34 cellular contexts compared by ENCODE assay signal in the genomic region with DNA sequence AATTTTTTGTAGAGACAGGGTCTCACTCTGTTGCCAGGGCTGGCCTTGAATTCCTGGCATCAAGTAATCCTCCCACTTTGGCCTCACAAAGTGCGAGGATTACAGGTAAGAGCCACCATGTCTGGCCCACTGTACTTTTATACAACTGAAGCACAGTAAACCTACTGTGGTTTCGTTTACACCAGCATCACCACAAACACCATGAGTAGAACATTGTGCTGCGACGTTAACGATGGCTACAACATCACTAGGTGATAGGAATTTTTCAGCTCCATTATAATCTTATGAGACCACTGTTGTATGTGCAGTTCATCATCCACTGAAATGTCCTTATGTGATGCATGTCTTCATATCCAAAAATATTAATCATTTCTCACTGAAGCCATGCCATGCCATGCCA.
"Had no signal": no experiment of that assay in that cellular context is flagged by ENCODE, and none has a peak within 500 bp of the region (broad histone marks: within the 10 kb centered on the region; RNA-seq: fewer than 3 reads in every experiment).

No MANE protein-coding gene starts in this region.

- H3K27ac ChIP-seq: adrenal gland, body of pancreas, brain microvascular endothelial cell, breast epithelium, VCaP had no signal

- H3K27ac Mint-ChIP-seq: activated B cell treated with CpG ODN at 0.5 μM for 24 hours; activated CD4-positive, alpha-beta memory T cell treated with anti-CD3 and anti-CD28 coated beads for 36 hours; activated CD4-positive, alpha-beta T cell treated with anti-CD3 and anti-CD28 coated beads, Interleukin-2, amount 10 ng/mL, durations not matched to agents 24 days and 14 days; activated CD8-positive, alpha-beta T cell treated with anti-CD3 and anti-CD28 coated beads for 36 hours; activated naive CD4-positive, alpha-beta T cell treated with anti-CD3 and anti-CD28 coated beads for 36 hours; activated naive CD4-positive, alpha-beta T cell treated with anti-CD3 and anti-CD28 coated beads, Interleukin-2, amount 50 U/mL, for 72 hours; activated naive CD8-positive, alpha-beta T cell treated with anti-CD3 and anti-CD28 coated beads for 36 hours; activated T-cell treated with anti-CD3 and anti-CD28 coated beads, Interleukin-2, amount 50 U/mL, for 72 hours; activated T-helper 1 cell treated with anti-CD3 and anti-CD28 coated beads, Interleukin-12 subunit alpha, Interleukin-12 subunit beta, Interleukin-2, Interleukin-4 antibody, amounts not matched to agents 30 ng/mL and 10 ng/mL and 1 ng/mL, durations not matched to agents 14 hours and 24 hours and 36 hours; T-helper 1 cell treated with Interleukin-12 subunit alpha and Interleukin-12 subunit beta and Interleukin-4 antibody, amounts not matched to agents 30 μg/mL and 1 μg/mL, for 36 hours; T-helper 2 cell treated with Interferon-gamma antibody and Interleukin-4, amounts not matched to agents 5 μg/mL and 100 μg/mL, for 36 hours had no signal

- H3K9me3 ChIP-seq: adrenal gland, body of pancreas, breast epithelium had no signal

- H3K27me3 ChIP-seq: adrenal gland, body of pancreas, brain microvascular endothelial cell, breast epithelium had no signal

- FAIRE-seq: TTC549 had no signal

- H3K9me3 Mint-ChIP-seq: activated B cell treated with CpG ODN at 0.5 μM for 24 hours; activated CD4-positive, alpha-beta memory T cell treated with anti-CD3 and anti-CD28 coated beads for 36 hours; activated CD4-positive, alpha-beta T cell treated with anti-CD3 and anti-CD28 coated beads, Interleukin-2, amount 10 ng/mL, durations not matched to agents 24 days and 14 days; activated T-cell treated with anti-CD3 and anti-CD28 coated beads, Interleukin-2, amount 50 U/mL, for 4 hours; activated T-helper 1 cell treated with anti-CD3 and anti-CD28 coated beads, Interleukin-12 subunit alpha, Interleukin-12 subunit beta, Interleukin-2, Interleukin-4 antibody, amounts not matched to agents 30 ng/mL and 10 ng/mL and 1 ng/mL, durations not matched to agents 14 hours and 24 hours and 36 hours; activated T-helper 17 cell treated with anti-CD3 and anti-CD28 coated beads, Interleukin-2, amount 50 U/mL, for 72 hours; T-helper 1 cell treated with Interleukin-12 subunit alpha and Interleukin-12 subunit beta and Interleukin-4 antibody, amounts not matched to agents 30 μg/mL and 1 μg/mL, for 36 hours; T-helper 2 cell treated with Interferon-gamma antibody and Interleukin-4, amounts not matched to agents 5 μg/mL and 100 μg/mL, for 36 hours had no signal

- H3K4me3 Mint-ChIP-seq: activated B cell treated with CpG ODN at 0.5 μM for 24 hours; activated CD4-positive, alpha-beta memory T cell treated with anti-CD3 and anti-CD28 coated beads for 36 hours; activated CD4-positive, alpha-beta T cell treated with anti-CD3 and anti-CD28 coated beads, Interleukin-2, amount 10 ng/mL, durations not matched to agents 24 days and 14 days; activated CD8-positive, alpha-beta T cell treated with anti-CD3 and anti-CD28 coated beads for 36 hours; activated naive CD4-positive, alpha-beta T cell treated with anti-CD3 and anti-CD28 coated beads for 36 hours; activated naive CD8-positive, alpha-beta T cell treated with anti-CD3 and anti-CD28 coated beads for 36 hours; activated T-cell treated with anti-CD3 and anti-CD28 coated beads, Interleukin-2, amount 50 U/mL, for 72 hours; activated T-helper 1 cell treated with anti-CD3 and anti-CD28 coated beads, Interleukin-12 subunit alpha, Interleukin-12 subunit beta, Interleukin-2, Interleukin-4 antibody, amounts not matched to agents 30 ng/mL and 10 ng/mL and 1 ng/mL, durations not matched to agents 14 hours and 24 hours and 36 hours; T-helper 1 cell treated with Interleukin-12 subunit alpha and Interleukin-12 subunit beta and Interleukin-4 antibody, amounts not matched to agents 30 μg/mL and 1 μg/mL, for 36 hours; T-helper 2 cell treated with Interferon-gamma antibody and Interleukin-4, amounts not matched to agents 5 μg/mL and 100 μg/mL, for 36 hours had no signal

- DNase-seq: activated B cell treated with CpG ODN at 0.5 μM for 24 hours; activated CD4-positive, alpha-beta memory T cell treated with anti-CD3 and anti-CD28 coated beads for 36 hours; activated CD4-positive, alpha-beta T cell treated with anti-CD3 and anti-CD28 coated beads, Interleukin-2, amount 10 ng/mL, durations not matched to agents 24 days and 14 days; activated CD4-positive, alpha-beta T cell treated with anti-CD3 and anti-CD28 coated beads, Interleukin-2, amount 50 U/mL, for 1 hour; activated CD4-positive, alpha-beta T cell treated with anti-CD3 and anti-CD28 coated beads, Interleukin-2, amount 50 U/mL, for 4 hours; activated CD4-positive, CD25-positive, alpha-beta regulatory T cell treated with anti-CD3 and anti-CD28 coated beads, Interleukin-2, amount 50 U/mL, for 72 hours; activated CD8-positive, alpha-beta T cell treated with anti-CD3 and anti-CD28 coated beads for 36 hours; activated effector memory CD4-positive, alpha-beta T cell treated with anti-CD3 and anti-CD28 coated beads, Interleukin-2, amount 50 U/mL, for 16 hours; activated gamma-delta T cell treated with Interleukin-2 at 50 U/mL for 16 hours; activated naive CD4-positive, alpha-beta T cell; activated naive CD4-positive, alpha-beta T cell treated with anti-CD3 and anti-CD28 coated beads for 36 hours; activated naive CD4-positive, alpha-beta T cell treated with anti-CD3 and anti-CD28 coated beads, Interleukin-2, amount 50 U/mL, for 16 hours; activated naive CD8-positive, alpha-beta T cell treated with anti-CD3 and anti-CD28 coated beads for 36 hours; activated T-cell treated with anti-CD3 and anti-CD28 coated beads for 4 hours; activated T-cell treated with anti-CD3 and anti-CD28 coated beads, Interleukin-2, amount 50 U/mL, for 1 hour; activated T-cell treated with anti-CD3 and anti-CD28 coated beads, Interleukin-2, amount 50 U/mL, for 4 hours; activated T-cell treated with anti-CD3 and anti-CD28 coated beads, Interleukin-2, amount 50 U/mL, for 72 hours; adrenal gland; amniotic stem cell; aorta; body of pancreas; brain microvascular endothelial cell; central memory CD4-positive, alpha-beta T cell; T-helper 1 cell; T-helper 2 cell; T-helper 9 cell had no signal

- H3K4me3 ChIP-seq: adrenal gland, body of pancreas, breast epithelium had no signal

- H3K27me3 Mint-ChIP-seq: activated B cell treated with CpG ODN at 0.5 μM for 24 hours; activated CD4-positive, alpha-beta memory T cell treated with anti-CD3 and anti-CD28 coated beads for 36 hours; activated CD4-positive, alpha-beta T cell treated with anti-CD3 and anti-CD28 coated beads, Interleukin-2, amount 10 ng/mL, durations not matched to agents 24 days and 14 days; activated CD8-positive, alpha-beta T cell treated with anti-CD3 and anti-CD28 coated beads for 36 hours; activated naive CD8-positive, alpha-beta T cell treated with anti-CD3 and anti-CD28 coated beads for 36 hours; activated T-helper 17 cell treated with anti-CD3 and anti-CD28 coated beads, Interleukin-2, amount 50 U/mL, for 72 hours had no signal

- ATAC-seq: activated CD8-positive, alpha-beta T cell treated with anti-CD3 and anti-CD28 coated beads for 36 hours; activated naive CD4-positive, alpha-beta T cell treated with anti-CD3 and anti-CD28 coated beads, Interleukin-2, amount 50 U/mL, for 72 hours; activated T-cell treated with anti-CD3 and anti-CD28 coated beads, Interleukin-2, amount 50 U/mL, for 4 hours; activated T-helper 17 cell treated with anti-CD3 and anti-CD28 coated beads, Interleukin-2, amount 50 U/mL, for 72 hours; body of pancreas had no signal

- H3K36me3 ChIP-seq: adrenal gland, brain microvascular endothelial cell, breast epithelium had no signal
